Comparison of ENCODE assay signal across 16 cellular contexts in genomic region chr11:68414457-68415221, GRCh38.
"Had no signal": no experiment of that assay in that cellular context is flagged by ENCODE, and none has a peak within 500 bp of the region (broad histone marks: within the 10 kb centered on the region; RNA-seq: fewer than 3 reads in every experiment).

No MANE protein-coding gene starts in this region.

- H3K9me3 ChIP-seq: colonic mucosa, heart left ventricle, right lobe of liver had no signal

- H3K4me2 ChIP-seq: smooth muscle cell had no signal

- H3K4me3 ChIP-seq: colonic mucosa, heart left ventricle, lung, right lobe of liver, smooth muscle cell had no signal

- DNase-seq: activated CD4-positive, alpha-beta T cell treated with anti-CD3 and anti-CD28 coated beads, Interleukin-2, amount 50 U/mL, for 48 hours; activated CD4-positive, CD25-positive, alpha-beta regulatory T cell treated with anti-CD3 and anti-CD28 coated beads, Interleukin-2, amount 50 U/mL, for 72 hours; activated naive CD4-positive, alpha-beta T cell treated with anti-CD3 and anti-CD28 coated beads, Interleukin-2, amount 50 U/mL, for 16 hours; activated T-cell treated with anti-CD3 and anti-CD28 coated beads, Interleukin-2, amount 50 U/mL, for 24 hours; amniotic stem cell; central memory CD4-positive, alpha-beta T cell; colonic mucosa; effector CD8-positive, alpha-beta T cell; foreskin melanocyte; left cardiac atrium; T-cell; T-helper 9 cell had no signal

- H3K27ac ChIP-seq: colonic mucosa had no signal

- H3K27me3 ChIP-seq: colonic mucosa, heart left ventricle, right lobe of liver had no signal

- ATAC-seq: T-cell had no signal
